Comparison of ENCODE assay signal across 1 cellular context in the genomic region with DNA sequence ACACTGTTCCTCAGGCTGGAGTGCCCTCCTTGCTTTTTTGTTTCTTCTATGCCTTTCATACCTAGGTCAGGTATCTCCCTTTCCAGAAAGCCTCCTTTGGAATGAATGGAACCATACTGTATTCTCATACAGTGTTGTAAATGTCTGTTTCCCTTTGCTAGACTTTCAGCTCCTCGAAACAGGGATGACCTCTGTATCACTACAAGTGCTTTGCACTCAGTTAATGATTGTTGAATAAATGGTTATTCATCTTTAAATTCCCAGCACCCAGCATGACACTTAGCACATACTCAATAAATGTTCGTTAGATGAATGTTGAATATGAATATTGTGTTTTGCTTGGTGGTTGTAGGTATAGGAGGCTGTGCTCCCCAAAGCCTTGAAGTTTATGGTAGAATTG.
TF ChIP-seq lines count a peak whose summit lies in the region.

No MANE protein-coding gene starts in this region.

TF ChIP-seq in HCT116, 20 proteins besides CTCF, POLR2A, EP300 and RAD21 (continued from another document):
- TF ChIP-seq, protein P1, sequence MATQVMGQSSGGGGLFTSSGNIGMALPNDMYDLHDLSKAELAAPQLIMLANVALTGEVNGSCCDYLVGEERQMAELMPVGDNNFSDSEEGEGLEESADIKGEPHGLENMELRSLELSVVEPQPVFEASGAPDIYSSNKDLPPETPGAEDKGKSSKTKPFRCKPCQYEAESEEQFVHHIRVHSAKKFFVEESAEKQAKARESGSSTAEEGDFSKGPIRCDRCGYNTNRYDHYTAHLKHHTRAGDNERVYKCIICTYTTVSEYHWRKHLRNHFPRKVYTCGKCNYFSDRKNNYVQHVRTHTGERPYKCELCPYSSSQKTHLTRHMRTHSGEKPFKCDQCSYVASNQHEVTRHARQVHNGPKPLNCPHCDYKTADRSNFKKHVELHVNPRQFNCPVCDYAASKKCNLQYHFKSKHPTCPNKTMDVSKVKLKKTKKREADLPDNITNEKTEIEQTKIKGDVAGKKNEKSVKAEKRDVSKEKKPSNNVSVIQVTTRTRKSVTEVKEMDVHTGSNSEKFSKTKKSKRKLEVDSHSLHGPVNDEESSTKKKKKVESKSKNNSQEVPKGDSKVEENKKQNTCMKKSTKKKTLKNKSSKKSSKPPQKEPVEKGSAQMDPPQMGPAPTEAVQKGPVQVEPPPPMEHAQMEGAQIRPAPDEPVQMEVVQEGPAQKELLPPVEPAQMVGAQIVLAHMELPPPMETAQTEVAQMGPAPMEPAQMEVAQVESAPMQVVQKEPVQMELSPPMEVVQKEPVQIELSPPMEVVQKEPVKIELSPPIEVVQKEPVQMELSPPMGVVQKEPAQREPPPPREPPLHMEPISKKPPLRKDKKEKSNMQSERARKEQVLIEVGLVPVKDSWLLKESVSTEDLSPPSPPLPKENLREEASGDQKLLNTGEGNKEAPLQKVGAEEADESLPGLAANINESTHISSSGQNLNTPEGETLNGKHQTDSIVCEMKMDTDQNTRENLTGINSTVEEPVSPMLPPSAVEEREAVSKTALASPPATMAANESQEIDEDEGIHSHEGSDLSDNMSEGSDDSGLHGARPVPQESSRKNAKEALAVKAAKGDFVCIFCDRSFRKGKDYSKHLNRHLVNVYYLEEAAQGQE (IDR thresholded peaks at IDR 0.05; ENCODE audit: low read depth), result no peak
